Comparison of ENCODE assay signal across 17 cellular contexts in genomic region chr7:8109196-8110022, GRCh38.
DNase-seq lines count a peak whose midpoint lies in the region; ATAC-seq and TF ChIP-seq lines count a peak whose summit lies in the region.
"Had no signal": no experiment of that assay in that cellular context is flagged by ENCODE, and none has a peak within 500 bp of the region (broad histone marks: within the 10 kb centered on the region; RNA-seq: fewer than 3 reads in every experiment).

No MANE protein-coding gene starts in this region.

- no peaks in the 10 kb centered on the region for H3K36me3 ChIP-seq in H7 (replicated peaks; ENCODE audit: control insufficient read depth, insufficient read depth, low read length)
- no peaks in the 10 kb centered on the region for H3K36me3 ChIP-seq in vagina
- H3K36me3 ChIP-seq: esophagus muscularis mucosa had no signal

- no peak for TF ChIP-seq POLR2A in vagina (IDR thresholded peaks at IDR 0.05)

- no peaks in the 10 kb centered on the region for H3K9me3 ChIP-seq in vagina
- H3K9me3 ChIP-seq: A549, esophagus muscularis mucosa, neutrophil had no signal

- in situ Hi-C loops in ACHN (cut with HindIII; ENCODE audit: low pct_ligation_motif_present, low pct_unique_long_range_greater_than_20kb, low sequenced_read_pairs): no loop called here

- no peak for ATAC-seq in GM19395 (IDR thresholded peaks at IDR 0.05; ENCODE audit: unreplicated experiment)
- ATAC-seq: A549, Panc1, T-cell had no signal

- H3K4me1 ChIP-seq in vagina: no peaks in the 10 kb centered on the region
- H3K4me1 ChIP-seq: A549, esophagus muscularis mucosa had no signal

- TF ChIP-seq CTCF in foreskin fibroblast (IDR thresholded peaks at IDR 0.05; ENCODE audit: low read depth, low read length) (no peak), vagina (IDR thresholded peaks at IDR 0.05) (no peak)

- H3K4me3 ChIP-seq in H7 (ENCODE audit: insufficient read depth, low read depth, low read length): no peak overlapping the region
- no peak overlapping the region for H3K4me3 ChIP-seq in foreskin fibroblast (ENCODE audit: low read depth in 1 of 2, low read length in 2 of 2)
- no peak overlapping the region for H3K4me3 ChIP-seq in vagina
- H3K4me3 ChIP-seq: A549, coronary artery, esophagus muscularis mucosa had no signal

- H3K27ac ChIP-seq in vagina: no peak overlapping the region
- H3K27ac ChIP-seq: A549, coronary artery, esophagus muscularis mucosa, neutrophil had no signal

- H3K27me3 ChIP-seq in H7 (ENCODE audit: control insufficient read depth, insufficient read depth, low read length): no peaks in the 10 kb centered on the region
- no peaks in the 10 kb centered on the region for H3K27me3 ChIP-seq in vagina
- H3K27me3 ChIP-seq: esophagus muscularis mucosa, neutrophil had no signal

- DNase-seq in ACHN (peak; percentile 65), H7 (peak; percentile 42), amniotic epithelial cell (ENCODE audit: low read depth) (peak; percentile 40), foreskin fibroblast (peak; percentile 29 to 66), vagina (ENCODE audit: extremely low spot score in 2 of 2) (no peak), NCI-H1436 treated with DMSO at 0.1 percent for 48 hours (lab: John Stamatoyannopoulos, UW) (no peak), DMS79 (lab: John Stamatoyannopoulos, UW) (no peak)
- DNase-seq: NCI-H146, NCI-H524 treated with DMSO at 0.1 percent for 48 hours, substantia nigra, T-cell had no signal

- intact Hi-C loops in vagina (cut with DNase I): no loop called here

Comparison
In these comparisons a context has a peak if more than half of its experiments do, and no peak if none do; other contexts are left out.
1. DNase-seq: peak in ACHN (single experiment), H7 (single experiment), amniotic epithelial cell (single experiment) and foreskin fibroblast (2 of 2); none in vagina (0 of 2), NCI-H1436 treated with DMSO at 0.1 percent for 48 hours (single experiment) and DMS79 (single experiment).